9 cellular contexts compared by ENCODE assay signal in the genomic region with DNA sequence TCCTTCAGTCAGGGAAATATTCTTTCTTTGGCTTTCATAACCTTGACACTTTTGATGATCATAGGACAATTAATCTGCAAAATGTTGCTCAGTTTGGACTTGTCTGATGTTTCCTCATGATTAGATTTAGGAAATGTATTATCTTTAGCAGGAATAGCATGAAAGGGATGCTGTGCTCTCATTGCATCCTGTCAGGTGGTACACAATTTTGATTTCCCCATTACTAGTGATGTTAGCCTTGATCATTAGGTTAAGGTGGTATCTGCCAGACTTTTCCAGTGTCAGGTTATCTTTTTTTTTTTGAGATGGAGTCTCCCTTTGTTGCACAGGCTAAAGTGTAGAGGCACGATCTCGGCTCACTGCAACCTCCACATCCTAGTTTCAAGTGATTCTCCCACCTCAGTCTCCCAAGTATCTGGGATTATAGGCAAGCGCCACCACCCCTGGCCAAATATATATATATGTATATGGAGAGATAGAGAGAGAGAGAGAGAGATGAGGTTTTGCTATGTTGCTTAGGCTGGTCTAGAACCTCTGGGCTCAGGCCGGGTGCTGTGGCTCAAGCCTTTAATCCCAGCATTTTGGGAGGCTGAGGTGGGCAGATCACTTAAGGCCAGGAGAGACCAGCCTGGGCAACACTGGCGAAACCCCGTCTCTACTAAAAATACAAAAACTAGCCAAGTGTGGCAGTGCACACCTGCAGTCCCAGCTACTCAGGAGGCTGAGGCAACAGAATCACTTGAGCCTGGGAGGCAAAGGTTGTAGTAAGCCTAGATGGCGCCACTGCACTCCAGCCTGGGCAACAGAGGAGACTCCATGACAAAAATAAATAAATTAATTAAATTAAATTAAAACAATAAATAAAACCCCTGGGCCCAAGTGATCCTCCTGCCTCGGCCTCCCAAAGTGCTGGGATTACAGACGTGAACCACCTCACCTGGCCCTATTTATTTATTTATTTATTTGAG.
DNase-seq lines count a peak whose midpoint lies in the region; ATAC-seq and TF ChIP-seq lines count a peak whose summit lies in the region.
"Had no signal": no experiment of that assay in that cellular context is flagged by ENCODE, and none has a peak within 500 bp of the region (broad histone marks: within the 10 kb centered on the region; RNA-seq: fewer than 3 reads in every experiment).

No MANE protein-coding gene starts in this region.

- no peak for TF ChIP-seq POLR2A in erythroblast (IDR thresholded peaks at IDR 0.05; ENCODE audit: low read length)

- DNase-seq in activated CD8-positive, alpha-beta memory T cell treated with anti-CD3 and anti-CD28 coated beads for 24 hours = peak; percentile 74
- no peak for DNase-seq in activated CD8-positive, alpha-beta memory T cell treated with anti-CD3 and anti-CD28 coated beads, Interleukin-2, amount 50 U/mL, for 48 hours
- DNase-seq in UCSD-AML1 (lab: John Stamatoyannopoulos, UW; ENCODE audit: unreplicated experiment) (peak; percentile 38), erythroblast (lab: John Stamatoyannopoulos, UW) (peak; percentile 41 to 61)
- peak; percentile 61 for DNase-seq in stimulated activated CD8-positive, alpha-beta memory T cell treated with anti-CD3 and anti-CD28 coated beads, Interleukin-4, amount 100 ng/mL, for 48 hours
- DNase-seq: GDM1 had no signal

- ATAC-seq in GM21723 (IDR thresholded peaks at IDR 0.05; ENCODE audit: unreplicated experiment) = no peak
- ATAC-seq in GM21381 (IDR thresholded peaks at IDR 0.05; ENCODE audit: unreplicated experiment) = no peak
- no peak for ATAC-seq in GM21360 (IDR thresholded peaks at IDR 0.05; ENCODE audit: unreplicated experiment)
